Comparison of ENCODE assay signal across 11 cellular contexts in genomic region chr14:64542839-64543207, GRCh38. TPM values are rescaled to one million over a fixed set of nuclear protein-coding genes. Genes with fewer than 3 reads are reported as not detected.
DNase-seq lines count a peak whose midpoint lies in the region; ATAC-seq and TF ChIP-seq lines count a peak whose summit lies in the region.
"Had no signal": no experiment of that assay in that cellular context is flagged by ENCODE, and none has a peak within 500 bp of the region (broad histone marks: within the 10 kb centered on the region; RNA-seq: fewer than 3 reads in every experiment).

No MANE protein-coding gene starts in this region.

- intact Hi-C loops in gastrocnemius medialis (cut with DNase I; ENCODE audit: low total_unique reads): loop anchor here (10.0 kb wide), 1 partner anchor 222 kb away; no protein-coding TSS in a partner anchor

- no peak for DNase-seq in GM23248
- DNase-seq in WTC11 (ENCODE audit: low spot score): no peak
- no peak for DNase-seq in fibroblast of lung (ENCODE audit: low read depth in 2 of 2)
- DNase-seq in gastrocnemius medialis: no peak
- DNase-seq in A172 (ENCODE audit: low spot score): no peak
- no peak for DNase-seq in SHP77 treated with DMSO at 0.1 percent for 48 hours (lab: John Stamatoyannopoulos, UW)
- no peak for DNase-seq in NCI-H446 treated with DMSO at 0.1 percent for 48 hours (lab: John Stamatoyannopoulos, UW)
- DNase-seq: effector memory CD4-positive, alpha-beta T cell; NCI-H1436 had no signal

- H3K9me2 ChIP-seq in GM23248 (ENCODE audit: insufficient read depth): no peaks in the 10 kb centered on the region

- H3K79me2 ChIP-seq in GM23248 (ENCODE audit: insufficient read depth): peaks cover 5% of the 10 kb centered on the region; the same call in 1 of the 2 replicates
- no peaks in the 10 kb centered on the region for H3K79me2 ChIP-seq in fibroblast of lung (ENCODE audit: control insufficient read depth, insufficient read depth, low read length)

- peaks cover 20% of the 10 kb centered on the region for H3K27me3 Mint-ChIP-seq in WTC11 (ENCODE audit: low read depth)

- peaks cover 19% of the 10 kb centered on the region for H3K9me3 Mint-ChIP-seq in WTC11

- H3K9ac ChIP-seq in GM23248 (peak overlapping the region; percentile 46), fibroblast of lung (ENCODE audit: insufficient read depth, low read length) (no peak overlapping the region)

- TF ChIP-seq CTCF in WTC11 (IDR thresholded peaks at IDR 0.05): no peak
- TF ChIP-seq CTCF in fibroblast of lung (conservative IDR thresholded peaks at IDR 0.05 in 1 of 2, IDR thresholded peaks at IDR 0.05 in 1 of 2; ENCODE audit: low read depth in 1 of 2, low read length in 2 of 2): no peak
- no peak for TF ChIP-seq CTCF in gastrocnemius medialis (IDR thresholded peaks at IDR 0.05 in 4 of 5, conservative IDR thresholded peaks at IDR 0.05 in 1 of 5)

- 57 to 63% methylated on average over 4 of the region's 4 CpGs for WGBS in GM23248 (ENCODE audit: low coverage in 1 of 2, low lambda C conversion rate in 2 of 2, missing lambda C conversion rate in 2 of 2), 2 experiments

- peak overlapping the region; percentile 69 for H3K4me3 ChIP-seq in GM23248
- H3K4me3 ChIP-seq in fibroblast of lung (replicated peaks in 1 of 4; ENCODE audit: control extremely low read depth in 1 of 4, insufficient read depth in 1 of 4, low read depth in 3 of 4, low read length in 4 of 4): peak overlapping the region in 3 of 4 experiments; percentile 51 to 63 (median 53)
- H3K4me3 ChIP-seq in gastrocnemius medialis: peak overlapping the region; percentile 53 to 81 (median 74)
- H3K4me3 ChIP-seq: mucosa of descending colon had no signal

- H3K36me3 ChIP-seq in GM23248 (ENCODE audit: low read depth) (no peaks in the 10 kb centered on the region), fibroblast of lung (ENCODE audit: control insufficient read depth, insufficient read depth, low read length) (no peaks in the 10 kb centered on the region), gastrocnemius medialis (no peaks in the 10 kb centered on the region)

- H3K9me3 ChIP-seq in GM23248 (ENCODE audit: low read depth) (no peaks in the 10 kb centered on the region), fibroblast of lung (ENCODE audit: control insufficient read depth, insufficient read depth, low read depth, low read length) (peaks cover 6% of the 10 kb centered on the region), gastrocnemius medialis (no peaks in the 10 kb centered on the region)

- H3K27me3 ChIP-seq in GM23248 (replicated peaks; ENCODE audit: insufficient read depth) (no peaks in the 10 kb centered on the region), fibroblast of lung (ENCODE audit: control insufficient read depth, insufficient read depth, low read length) (peaks cover 12% of the 10 kb centered on the region), gastrocnemius medialis (no peaks in the 10 kb centered on the region)

- H2AFZ ChIP-seq in GM23248: peak overlapping the region; percentile 79
- no peak overlapping the region for H2AFZ ChIP-seq in fibroblast of lung (ENCODE audit: low read length)

- H3K4me1 ChIP-seq in GM23248 (ENCODE audit: insufficient read depth) (peaks cover 10% of the 10 kb centered on the region), fibroblast of lung (ENCODE audit: control insufficient read depth, extremely low read depth, insufficient read depth, low read length) (peaks cover 6% of the 10 kb centered on the region), gastrocnemius medialis (peaks cover 23 to 40% of the 10 kb centered on the region in 2 donors)

- POLR2A ChIA-PET in WTC11 (lab: Charles Lee): interaction anchor here (0.6 kb wide), 1 partner anchor 14 kb away, joined by 3 read pairs; no protein-coding TSS in a partner anchor

- peaks cover 25% of the 10 kb centered on the region for H3K36me3 Mint-ChIP-seq in WTC11

- H3F3A ChIP-seq in GM23248 (ENCODE audit: insufficient read depth): peaks cover 29% of the 10 kb centered on the region

- no peak overlapping the region; the same call in 1 of the 2 replicates for H3K27ac Mint-ChIP-seq in WTC11

- no peak for ATAC-seq in WTC11
- ATAC-seq in gastrocnemius medialis: no peak
- no peak for ATAC-seq in HG03354 (IDR thresholded peaks at IDR 0.05; ENCODE audit: poor library complexity, severe bottlenecking, unreplicated experiment)
- ATAC-seq: mucosa of descending colon had no signal

- H3K4me2 ChIP-seq in GM23248 (ENCODE audit: unreplicated experiment): peak overlapping the region; percentile 68
- H3K4me2 ChIP-seq in fibroblast of lung (ENCODE audit: extremely low read depth, insufficient read depth, low read length): peak overlapping the region; percentile 77

- H3K4me3 Mint-ChIP-seq in WTC11: peak overlapping the region; percentile 65

- H4K20me1 ChIP-seq in GM23248 (ENCODE audit: insufficient read depth) (no peaks in the 10 kb centered on the region), fibroblast of lung (ENCODE audit: control insufficient read depth, extremely low read depth, insufficient read depth, low read length) (no peaks in the 10 kb centered on the region)

- no peak for TF ChIP-seq POLR2A in gastrocnemius medialis (IDR thresholded peaks at IDR 0.05)

- peaks cover 42% of the 10 kb centered on the region for H3K4me1 Mint-ChIP-seq in WTC11

- CTCF ChIA-PET in WTC11 (lab: Charles Lee): interaction anchor here (1.0 to 4.1 kb wide), 3 partner anchors 32 to 110 kb away, joined by 3 to 16 read pairs (median 4); no protein-coding TSS in a partner anchor

- no peak overlapping the region for H3K27ac ChIP-seq in GM23248
- H3K27ac ChIP-seq in fibroblast of lung (ENCODE audit: insufficient read depth, low read length): no peak overlapping the region
- H3K27ac ChIP-seq in gastrocnemius medialis: peak overlapping the region in 2 of 4 donors; percentile 73 to 82

- in situ Hi-C loops in GM23248 (cut with MboI) (loop anchor here (10.0 kb wide), 1 partner anchor 92 kb away; no protein-coding TSS in a partner anchor), gastrocnemius medialis (cut with MboI; ENCODE audit: low sequenced_read_pairs in 4 of 4) (loop anchor here in 2 of 4 donors (10.0 to 25.0 kb wide), 2 partner anchors 92 to 94 kb away; no protein-coding TSS in a partner anchor)

TF ChIP-seq in WTC11, 78 proteins besides CTCF, POLR2A, EP300 and RAD21 (continues in another document):
- TF ChIP-seq SP1 (CRISPR knock-in tag; conservative IDR thresholded peaks at IDR 0.05): no peak
- TF ChIP-seq RORB (CRISPR knock-in tag; IDR thresholded peaks at IDR 0.05): no peak
- TF ChIP-seq MLX (CRISPR knock-in tag; IDR thresholded peaks at IDR 0.05): no peak
- TF ChIP-seq NR1H2 (CRISPR knock-in tag; IDR thresholded peaks at IDR 0.05): no peak

RNA-seq across cellular contexts. Expression of gene HSPA2, which starts 2.3 kb away (rescaled TPM):
- 28.1 and 28.9 TPM in 2 replicates for total RNA-seq in GM23248 (2014; rRNA removed; shearing (Covaris generic))
- polyA plus RNA-seq in GM23248 (2016; fragmentation: Nextera tagmentation; extraction: Ambion mirVana): 29.3 and 31.4 TPM in 2 replicates
- total RNA-seq in WTC11 (2021): 30.2 to 43.9 TPM (median 40.7 TPM) in 3 replicates
- total RNA-seq in fibroblast of lung: 9.9 and 12.8 TPM in 2 replicates
- polyA plus RNA-seq in fibroblast of lung: 16.5 and 50.0 TPM in 2 replicates
- polyA plus RNA-seq in fibroblast of lung (2012): 20.5 and 67.2 TPM in 2 replicates
- 19.8 and 72.3 TPM in 2 replicates for polyA minus RNA-seq in fibroblast of lung (ENCODE audit: low replicate concordance)
- 100 to 1,000 TPM in 2 of 4 donors, 10 to 100 TPM in 2; 69.6 to 113 (median 96.4) TPM for total RNA-seq in gastrocnemius medialis
- total RNA-seq in A172 (2014; rRNA removed; shearing (Covaris generic)): 0.05 TPM in 1 of 2 replicates, not detected in the other

RNA-seq across cellular contexts. Expression of gene PPP1R36, which starts 6.9 kb away (rescaled TPM):
- total RNA-seq in GM23248 (2014; rRNA removed; shearing (Covaris generic)): 1.6 TPM in 1 of 2 replicates, not detected in the other
- polyA plus RNA-seq in GM23248 (2016; fragmentation: Nextera tagmentation; extraction: Ambion mirVana) (1.8 and 2.0 TPM in 2 replicates), fibroblast of lung (0.37 and 0.87 TPM in 2 replicates)
- total RNA-seq in WTC11 (2021) (0.55 to 0.70 TPM (median 0.64 TPM) in 3 replicates), fibroblast of lung (1.0 and 1.3 TPM in 2 replicates), gastrocnemius medialis (1 to 10 TPM in 1 of 4 donors, under 1 TPM in 2, not detected in 1; 0.31 to 2.4 (median 0.55) TPM)
- polyA plus RNA-seq in fibroblast of lung (2012): 0.45 and 0.52 TPM in 2 replicates
- not detected in 2 replicates for polyA minus RNA-seq in fibroblast of lung (ENCODE audit: low replicate concordance)
- 0.69 TPM in 1 of 2 replicates, not detected in the other for total RNA-seq in A172 (2014; rRNA removed; shearing (Covaris generic))

RNA-seq across cellular contexts. Expression of gene ZBTB1, which starts 38.3 kb away (rescaled TPM):
- total RNA-seq in GM23248 (2014; rRNA removed; shearing (Covaris generic)): 46.9 and 60.0 TPM in 2 replicates
- polyA plus RNA-seq in GM23248 (2016; fragmentation: Nextera tagmentation; extraction: Ambion mirVana) (37.5 and 39.1 TPM in 2 replicates), fibroblast of lung (24.4 and 39.1 TPM in 2 replicates)
- total RNA-seq in WTC11 (2021) (24.7 to 32.5 TPM (median 31.7 TPM) in 3 replicates), fibroblast of lung (40.5 and 45.7 TPM in 2 replicates), gastrocnemius medialis (10 to 100 TPM; 36.9 to 49.2 (median 38.0) TPM)
- polyA plus RNA-seq in fibroblast of lung (2012): 16.7 and 24.6 TPM in 2 replicates
- polyA minus RNA-seq in fibroblast of lung (ENCODE audit: low replicate concordance): 0.67 and 2.4 TPM in 2 replicates
- total RNA-seq in A172 (2014; rRNA removed; shearing (Covaris generic)): 33.3 and 37.8 TPM in 2 replicates

RNA-seq across cellular contexts. Expression of gene ZBTB25, which starts 39.2 kb away (rescaled TPM):
- 3.6 and 7.0 TPM in 2 replicates for total RNA-seq in GM23248 (2014; rRNA removed; shearing (Covaris generic))
- 8.0 and 12.5 TPM in 2 replicates for polyA plus RNA-seq in GM23248 (2016; fragmentation: Nextera tagmentation; extraction: Ambion mirVana)
- 11.9 to 14.0 TPM (median 13.1 TPM) in 3 replicates for total RNA-seq in WTC11 (2021)
- 5.4 and 9.2 TPM in 2 replicates for total RNA-seq in fibroblast of lung
- polyA plus RNA-seq in fibroblast of lung: 4.9 and 7.2 TPM in 2 replicates
- polyA plus RNA-seq in fibroblast of lung (2012): 3.4 and 3.8 TPM in 2 replicates
- polyA minus RNA-seq in fibroblast of lung (ENCODE audit: low replicate concordance): 10.3 and 13.2 TPM in 2 replicates
- 10 to 100 TPM in 2 of 4 donors, 1 to 10 TPM in 2; 6.9 to 13.7 (median 10.4) TPM for total RNA-seq in gastrocnemius medialis
- total RNA-seq in A172 (2014; rRNA removed; shearing (Covaris generic)): 1.1 and 2.2 TPM in 2 replicates

Comparison
In these comparisons a context has a peak if more than half of its experiments do, and no peak if none do; other contexts are left out.
1. RNA of gene HSPA2, which starts 2.3 kb away (total RNA-seq): 69.6 to 113 TPM in gastrocnemius medialis, 30.2 to 43.9 TPM in WTC11, 28.1 to 28.9 TPM in GM23248 and 9.9 to 12.8 TPM in fibroblast of lung; 0.05 TPM in A172; every median in the first group is over 10 times any median in the second.
2. Peak in every context shown above with its lines, with median percentiles within 50 percentile points of each other: H3K4me3 ChIP-seq.